1 cellular context compared by ENCODE assay signal in the genomic region with DNA sequence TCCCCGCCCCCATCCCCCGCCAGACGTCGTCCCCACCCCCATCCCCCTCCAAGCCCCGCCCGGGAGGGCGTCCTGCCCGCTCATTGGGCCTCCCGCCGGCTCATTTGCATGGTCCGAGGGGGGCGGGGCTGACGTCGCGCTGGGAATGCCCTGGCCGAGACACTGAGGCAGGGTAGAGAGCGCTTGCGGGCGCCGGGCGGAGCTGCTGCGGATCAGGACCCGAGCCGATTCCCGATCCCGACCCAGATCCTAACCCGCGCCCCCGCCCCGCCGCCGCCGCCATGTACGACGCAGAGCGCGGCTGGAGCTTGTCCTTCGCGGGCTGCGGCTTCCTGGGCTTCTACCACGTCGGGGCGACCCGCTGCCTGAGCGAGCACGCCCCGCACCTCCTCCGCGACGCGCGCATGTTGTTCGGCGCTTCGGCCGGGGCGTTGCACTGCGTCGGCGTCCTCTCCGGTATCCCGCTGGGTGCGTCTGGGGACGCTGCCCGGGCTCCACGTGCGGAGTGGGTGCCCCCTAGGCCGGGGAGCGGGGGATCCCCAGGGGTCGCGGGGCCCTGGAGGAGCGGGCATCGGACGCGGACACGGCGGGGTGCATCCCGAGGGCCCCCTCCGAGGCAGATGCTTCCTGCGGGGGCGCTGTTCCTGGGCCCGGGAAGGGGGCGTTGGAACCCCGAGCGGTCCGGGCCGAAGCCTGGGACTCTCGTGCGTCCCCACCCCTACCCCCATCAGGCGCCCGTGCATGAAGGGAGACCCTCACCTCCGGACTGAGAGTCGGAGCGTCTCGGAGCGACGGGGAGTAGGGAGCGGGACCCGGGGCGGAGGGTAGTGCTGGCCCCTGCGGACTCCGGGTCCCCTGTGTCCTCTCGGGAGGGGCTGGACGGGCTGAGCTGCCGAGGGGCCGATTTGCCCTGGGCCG.
TF ChIP-seq lines count a peak whose summit lies in the region.

A gene with protein sequence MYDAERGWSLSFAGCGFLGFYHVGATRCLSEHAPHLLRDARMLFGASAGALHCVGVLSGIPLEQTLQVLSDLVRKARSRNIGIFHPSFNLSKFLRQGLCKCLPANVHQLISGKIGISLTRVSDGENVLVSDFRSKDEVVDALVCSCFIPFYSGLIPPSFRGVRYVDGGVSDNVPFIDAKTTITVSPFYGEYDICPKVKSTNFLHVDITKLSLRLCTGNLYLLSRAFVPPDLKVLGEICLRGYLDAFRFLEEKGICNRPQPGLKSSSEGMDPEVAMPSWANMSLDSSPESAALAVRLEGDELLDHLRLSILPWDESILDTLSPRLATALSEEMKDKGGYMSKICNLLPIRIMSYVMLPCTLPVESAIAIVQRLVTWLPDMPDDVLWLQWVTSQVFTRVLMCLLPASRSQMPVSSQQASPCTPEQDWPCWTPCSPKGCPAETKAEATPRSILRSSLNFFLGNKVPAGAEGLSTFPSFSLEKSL (plus strand): TSS at position 175 of the 918 bp plus-strand sequence. CDS start 107 bp downstream, at position 282.

TF ChIP-seq in K562, 482 proteins besides CTCF, POLR2A, EP300 and RAD21 (continued from another document and continues in another):
- TF ChIP-seq, protein P1, sequence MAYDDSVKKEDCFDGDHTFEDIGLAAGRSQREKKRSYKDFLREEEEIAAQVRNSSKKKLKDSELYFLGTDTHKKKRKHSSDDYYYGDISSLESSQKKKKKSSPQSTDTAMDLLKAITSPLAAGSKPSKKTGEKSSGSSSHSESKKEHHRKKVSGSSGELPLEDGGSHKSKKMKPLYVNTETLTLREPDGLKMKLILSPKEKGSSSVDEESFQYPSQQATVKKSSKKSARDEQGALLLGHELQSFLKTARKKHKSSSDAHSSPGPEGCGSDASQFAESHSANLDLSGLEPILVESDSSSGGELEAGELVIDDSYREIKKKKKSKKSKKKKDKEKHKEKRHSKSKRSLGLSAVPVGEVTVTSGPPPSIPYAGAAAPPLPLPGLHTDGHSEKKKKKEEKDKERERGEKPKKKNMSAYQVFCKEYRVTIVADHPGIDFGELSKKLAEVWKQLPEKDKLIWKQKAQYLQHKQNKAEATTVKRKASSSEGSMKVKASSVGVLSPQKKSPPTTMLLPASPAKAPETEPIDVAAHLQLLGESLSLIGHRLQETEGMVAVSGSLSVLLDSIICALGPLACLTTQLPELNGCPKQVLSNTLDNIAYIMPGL (CRISPR knock-in tag; IDR thresholded peaks at IDR 0.05): no peak
- TF ChIP-seq TRIM24 (IDR thresholded peaks at IDR 0.05) (peak in 1 of 2 experiments; percentile 45; a peak in 2 of 4 replicates), MYC (IDR thresholded peaks at IDR 0.05; ENCODE audit: low read depth, low read length) (peak; percentile 30; the same call in 1 of the 2 replicates), MYC (CRISPR knock-in tag; IDR thresholded peaks at IDR 0.05; ENCODE audit: borderline replicate concordance, low read depth) (no peak), CHCHD3 (CRISPR knock-in tag; IDR thresholded peaks at IDR 0.05) (no peak), NR2F6 (CRISPR knock-in tag; IDR thresholded peaks at IDR 0.05) (no peak), ELF4 (CRISPR knock-in tag; IDR thresholded peaks at IDR 0.05) (no peak), PCBP1 (IDR thresholded peaks at IDR 0.05; ENCODE audit: low read depth, low read length, poor library complexity, severe bottlenecking) (no peak), HNRNPK (IDR thresholded peaks at IDR 0.05; ENCODE audit: low read depth, low read length, poor library complexity, severe bottlenecking) (no peak), CEBPG (CRISPR knock-in tag; IDR thresholded peaks at IDR 0.05) (no peak), CEBPG (tag; conservative IDR thresholded peaks at IDR 0.05 in 1 of 2, IDR thresholded peaks at IDR 0.05 in 1 of 2) (no peak), ZKSCAN8 (CRISPR knock-in tag; IDR thresholded peaks at IDR 0.05) (no peak), SMARCB1 (IDR thresholded peaks at IDR 0.05; ENCODE audit: insufficient read length, low read depth) (no peak), ESRRA (IDR thresholded peaks at IDR 0.05; ENCODE audit: borderline replicate concordance, low read depth) (no peak), CREB1 (IDR thresholded peaks at IDR 0.05) (0 out of 2 replicates have a peak, but pooled peaks have one; percentile 16), CREB1 (CRISPR knock-in tag; IDR thresholded peaks at IDR 0.05) (peak; percentile 33; the same call in 1 of the 2 replicates), U2AF1 (optimal IDR thresholded peaks at IDR 0.05; ENCODE audit: low read depth, low read length) (no peak), ZNF3 (CRISPR knock-in tag; IDR thresholded peaks at IDR 0.05) (no peak), ZNF644 (tag; IDR thresholded peaks at IDR 0.05; ENCODE audit: low read depth) (no peak), ARID1B (IDR thresholded peaks at IDR 0.05) (no peak), GABPB1 (CRISPR knock-in tag; IDR thresholded peaks at IDR 0.05) (peak; percentile 38; the same call in 1 of the 2 replicates), HOXB6 (CRISPR knock-in tag; IDR thresholded peaks at IDR 0.05; ENCODE audit: borderline replicate concordance) (no peak), ZNF143 (CRISPR knock-in tag; IDR thresholded peaks at IDR 0.05) (no peak), ZNF140 (CRISPR knock-in tag; IDR thresholded peaks at IDR 0.05) (no peak), FOXJ2 (tag; IDR thresholded peaks at IDR 0.05) (no peak), YY1 (IDR thresholded peaks at IDR 0.05; ENCODE audit: borderline replicate concordance in 1 of 3, control insufficient read depth in 1 of 3, extremely low read depth in 1 of 3, insufficient read depth in 3 of 3, insufficient read length in 1 of 3, insufficient replicate concordance in 2 of 3, low read depth in 1 of 3, low read length in 2 of 3) (no peak), ZNF24 (IDR thresholded peaks at IDR 0.05) (no peak), MTA3 (IDR thresholded peaks at IDR 0.05; ENCODE audit: borderline replicate concordance) (peak; percentile 34; the same call in 1 of the 2 replicates), FOXK2 (conservative IDR thresholded peaks at IDR 0.05 in 1 of 2, IDR thresholded peaks at IDR 0.05 in 1 of 2; ENCODE audit: low read depth in 2 of 2) (no peak), ATF1 (CRISPR knock-in tag; IDR thresholded peaks at IDR 0.05) (no peak), ATF1 (tag; IDR thresholded peaks at IDR 0.05) (0 out of 2 replicates have a peak, but pooled peaks have one; percentile 33), NCOA6 (IDR thresholded peaks at IDR 0.05) (peak; percentile 93), NUFIP1 (IDR thresholded peaks at IDR 0.05; ENCODE audit: partially characterized antibody) (no peak), RBM15 (IDR thresholded peaks at IDR 0.05; ENCODE audit: insufficient read depth, low read length) (no peak), ZBTB17 (CRISPR knock-in tag; IDR thresholded peaks at IDR 0.05) (no peak)
- TF ChIP-seq, protein P2, sequence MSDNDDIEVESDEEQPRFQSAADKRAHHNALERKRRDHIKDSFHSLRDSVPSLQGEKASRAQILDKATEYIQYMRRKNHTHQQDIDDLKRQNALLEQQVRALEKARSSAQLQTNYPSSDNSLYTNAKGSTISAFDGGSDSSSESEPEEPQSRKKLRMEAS (CRISPR knock-in tag; IDR thresholded peaks at IDR 0.05): peak; percentile 62; the same call in 1 of the 2 replicates
- TF ChIP-seq, protein P3, sequence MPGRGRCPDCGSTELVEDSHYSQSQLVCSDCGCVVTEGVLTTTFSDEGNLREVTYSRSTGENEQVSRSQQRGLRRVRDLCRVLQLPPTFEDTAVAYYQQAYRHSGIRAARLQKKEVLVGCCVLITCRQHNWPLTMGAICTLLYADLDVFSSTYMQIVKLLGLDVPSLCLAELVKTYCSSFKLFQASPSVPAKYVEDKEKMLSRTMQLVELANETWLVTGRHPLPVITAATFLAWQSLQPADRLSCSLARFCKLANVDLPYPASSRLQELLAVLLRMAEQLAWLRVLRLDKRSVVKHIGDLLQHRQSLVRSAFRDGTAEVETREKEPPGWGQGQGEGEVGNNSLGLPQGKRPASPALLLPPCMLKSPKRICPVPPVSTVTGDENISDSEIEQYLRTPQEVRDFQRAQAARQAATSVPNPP (IDR thresholded peaks at IDR 0.05; ENCODE audit: borderline replicate concordance, insufficient read depth, insufficient read length): no peak
- TF ChIP-seq, protein P4, sequence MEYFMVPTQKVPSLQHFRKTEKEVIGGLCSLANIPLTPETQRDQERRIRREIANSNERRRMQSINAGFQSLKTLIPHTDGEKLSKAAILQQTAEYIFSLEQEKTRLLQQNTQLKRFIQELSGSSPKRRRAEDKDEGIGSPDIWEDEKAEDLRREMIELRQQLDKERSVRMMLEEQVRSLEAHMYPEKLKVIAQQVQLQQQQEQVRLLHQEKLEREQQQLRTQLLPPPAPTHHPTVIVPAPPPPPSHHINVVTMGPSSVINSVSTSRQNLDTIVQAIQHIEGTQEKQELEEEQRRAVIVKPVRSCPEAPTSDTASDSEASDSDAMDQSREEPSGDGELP (CRISPR knock-in tag; IDR thresholded peaks at IDR 0.05; ENCODE audit: borderline replicate concordance): peak; percentile 50; the same call in 1 of the 2 replicates
- TF ChIP-seq, protein P5, sequence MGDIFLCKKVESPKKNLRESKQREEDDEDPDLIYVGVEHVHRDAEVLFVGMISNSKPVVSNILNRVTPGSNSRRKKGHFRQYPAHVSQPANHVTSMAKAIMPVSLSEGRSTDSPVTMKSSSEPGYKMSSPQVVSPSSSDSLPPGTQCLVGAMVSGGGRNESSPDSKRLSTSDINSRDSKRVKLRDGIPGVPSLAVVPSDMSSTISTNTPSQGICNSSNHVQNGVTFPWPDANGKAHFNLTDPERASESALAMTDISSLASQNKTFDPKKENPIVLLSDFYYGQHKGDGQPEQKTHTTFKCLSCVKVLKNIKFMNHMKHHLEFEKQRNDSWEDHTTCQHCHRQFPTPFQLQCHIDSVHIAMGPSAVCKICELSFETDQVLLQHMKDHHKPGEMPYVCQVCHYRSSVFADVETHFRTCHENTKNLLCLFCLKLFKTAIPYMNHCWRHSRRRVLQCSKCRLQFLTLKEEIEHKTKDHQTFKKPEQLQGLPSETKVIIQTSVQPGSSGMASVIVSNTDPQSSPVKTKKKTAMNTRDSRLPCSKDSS (IDR thresholded peaks at IDR 0.05; ENCODE audit: low read depth, partially characterized antibody): no peak
- TF ChIP-seq, protein P6, sequence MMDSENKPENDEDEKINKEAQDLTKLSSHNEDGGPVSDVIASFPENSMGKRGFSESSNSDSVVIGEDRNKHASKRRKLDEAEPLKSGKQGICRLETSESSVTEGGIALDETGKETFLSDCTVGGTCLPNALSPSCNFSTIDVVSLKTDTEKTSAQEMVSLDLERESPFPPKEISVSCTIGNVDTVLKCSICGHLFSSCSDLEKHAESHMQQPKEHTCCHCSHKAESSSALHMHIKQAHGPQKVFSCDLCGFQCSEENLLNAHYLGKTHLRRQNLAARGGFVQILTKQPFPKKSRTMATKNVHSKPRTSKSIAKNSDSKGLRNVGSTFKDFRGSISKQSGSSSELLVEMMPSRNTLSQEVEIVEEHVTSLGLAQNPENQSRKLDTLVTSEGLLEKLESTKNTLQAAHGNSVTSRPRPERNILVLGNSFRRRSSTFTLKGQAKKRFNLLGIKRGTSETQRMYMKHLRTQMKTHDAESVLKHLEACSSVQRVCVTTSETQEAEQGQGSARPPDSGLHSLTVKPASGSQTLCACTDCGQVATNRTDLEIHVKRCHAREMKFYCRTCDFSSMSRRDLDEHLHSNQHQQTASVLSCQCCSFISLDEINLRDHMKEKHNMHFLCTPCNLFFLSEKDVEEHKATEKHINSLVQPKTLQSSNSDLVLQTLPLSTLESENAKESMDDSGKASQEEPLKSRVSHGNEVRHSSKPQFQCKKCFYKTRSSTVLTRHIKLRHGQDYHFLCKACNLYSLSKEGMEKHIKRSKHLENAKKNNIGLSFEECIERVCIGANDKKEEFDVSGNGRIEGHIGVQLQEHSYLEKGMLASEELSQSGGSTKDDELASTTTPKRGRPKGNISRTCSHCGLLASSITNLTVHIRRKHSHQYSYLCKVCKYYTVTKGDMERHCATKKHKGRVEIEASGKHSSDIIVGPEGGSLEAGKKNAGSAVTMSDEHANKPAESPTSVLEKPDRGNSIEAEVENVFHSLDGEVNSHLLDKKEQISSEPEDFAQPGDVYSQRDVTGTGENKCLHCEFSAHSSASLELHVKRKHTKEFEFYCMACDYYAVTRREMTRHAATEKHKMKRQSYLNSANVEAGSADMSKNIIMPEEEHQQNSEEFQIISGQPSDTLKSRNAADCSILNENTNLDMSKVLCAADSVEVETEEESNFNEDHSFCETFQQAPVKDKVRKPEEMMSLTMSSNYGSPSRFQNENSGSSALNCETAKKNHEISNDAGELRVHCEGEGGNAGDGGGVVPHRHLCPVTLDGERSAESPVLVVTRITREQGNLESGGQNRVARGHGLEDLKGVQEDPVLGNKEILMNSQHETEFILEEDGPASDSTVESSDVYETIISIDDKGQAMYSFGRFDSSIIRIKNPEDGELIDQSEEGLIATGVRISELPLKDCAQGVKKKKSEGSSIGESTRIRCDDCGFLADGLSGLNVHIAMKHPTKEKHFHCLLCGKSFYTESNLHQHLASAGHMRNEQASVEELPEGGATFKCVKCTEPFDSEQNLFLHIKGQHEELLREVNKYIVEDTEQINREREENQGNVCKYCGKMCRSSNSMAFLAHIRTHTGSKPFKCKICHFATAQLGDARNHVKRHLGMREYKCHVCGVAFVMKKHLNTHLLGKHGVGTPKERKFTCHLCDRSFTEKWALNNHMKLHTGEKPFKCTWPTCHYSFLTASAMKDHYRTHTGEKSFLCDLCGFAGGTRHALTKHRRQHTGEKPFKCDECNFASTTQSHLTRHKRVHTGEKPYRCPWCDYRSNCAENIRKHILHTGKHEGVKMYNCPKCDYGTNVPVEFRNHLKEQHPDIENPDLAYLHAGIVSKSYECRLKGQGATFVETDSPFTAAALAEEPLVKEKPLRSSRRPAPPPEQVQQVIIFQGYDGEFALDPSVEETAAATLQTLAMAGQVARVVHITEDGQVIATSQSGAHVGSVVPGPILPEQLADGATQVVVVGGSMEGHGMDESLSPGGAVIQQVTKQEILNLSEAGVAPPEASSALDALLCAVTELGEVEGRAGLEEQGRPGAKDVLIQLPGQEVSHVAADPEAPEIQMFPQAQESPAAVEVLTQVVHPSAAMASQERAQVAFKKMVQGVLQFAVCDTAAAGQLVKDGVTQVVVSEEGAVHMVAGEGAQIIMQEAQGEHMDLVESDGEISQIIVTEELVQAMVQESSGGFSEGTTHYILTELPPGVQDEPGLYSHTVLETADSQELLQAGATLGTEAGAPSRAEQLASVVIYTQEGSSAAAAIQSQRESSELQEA (IDR thresholded peaks at IDR 0.05; ENCODE audit: low read depth): no peak
- TF ChIP-seq, protein P7, sequence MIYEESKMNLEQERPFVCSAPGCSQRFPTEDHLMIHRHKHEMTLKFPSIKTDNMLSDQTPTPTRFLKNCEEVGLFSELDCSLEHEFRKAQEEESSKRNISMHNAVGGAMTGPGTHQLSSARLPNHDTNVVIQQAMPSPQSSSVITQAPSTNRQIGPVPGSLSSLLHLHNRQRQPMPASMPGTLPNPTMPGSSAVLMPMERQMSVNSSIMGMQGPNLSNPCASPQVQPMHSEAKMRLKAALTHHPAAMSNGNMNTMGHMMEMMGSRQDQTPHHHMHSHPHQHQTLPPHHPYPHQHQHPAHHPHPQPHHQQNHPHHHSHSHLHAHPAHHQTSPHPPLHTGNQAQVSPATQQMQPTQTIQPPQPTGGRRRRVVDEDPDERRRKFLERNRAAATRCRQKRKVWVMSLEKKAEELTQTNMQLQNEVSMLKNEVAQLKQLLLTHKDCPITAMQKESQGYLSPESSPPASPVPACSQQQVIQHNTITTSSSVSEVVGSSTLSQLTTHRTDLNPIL (CRISPR knock-in tag; IDR thresholded peaks at IDR 0.05): no peak
- TF ChIP-seq, protein P8, sequence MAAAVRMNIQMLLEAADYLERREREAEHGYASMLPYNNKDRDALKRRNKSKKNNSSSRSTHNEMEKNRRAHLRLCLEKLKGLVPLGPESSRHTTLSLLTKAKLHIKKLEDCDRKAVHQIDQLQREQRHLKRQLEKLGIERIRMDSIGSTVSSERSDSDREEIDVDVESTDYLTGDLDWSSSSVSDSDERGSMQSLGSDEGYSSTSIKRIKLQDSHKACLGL (CRISPR knock-in tag; IDR thresholded peaks at IDR 0.05; ENCODE audit: borderline replicate concordance, poor library complexity, severe bottlenecking): no peak
